In the genomic region with DNA sequence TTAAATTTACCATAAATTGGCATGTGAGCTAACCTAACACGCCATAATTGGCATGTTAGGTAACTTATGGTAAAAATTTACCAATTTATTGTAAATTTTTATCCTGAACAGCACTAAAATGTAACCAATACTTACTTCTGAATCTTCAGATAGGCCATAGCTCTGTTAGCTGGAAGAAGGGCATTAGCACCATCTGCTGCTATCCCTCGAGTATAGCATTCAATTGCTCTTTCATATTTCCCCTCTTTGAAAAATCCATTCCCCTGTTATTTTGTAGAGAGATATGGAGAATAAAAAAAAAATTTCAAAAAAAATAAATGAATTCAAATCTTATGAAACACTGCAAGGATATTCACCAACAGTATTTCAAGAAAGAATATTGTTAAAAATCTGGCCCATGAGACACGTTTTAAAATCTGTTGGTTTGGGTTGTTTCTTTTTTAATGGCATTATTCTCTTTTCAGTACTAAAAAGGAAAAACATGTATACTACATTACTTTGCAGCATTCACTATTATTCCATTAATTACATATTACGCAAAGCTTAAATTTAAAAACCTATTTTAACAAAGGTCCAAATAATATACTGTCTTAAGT, we compare ENCODE assay signal across 1 cellular context.
TF ChIP-seq lines count a peak whose summit lies in the region.

No MANE protein-coding gene starts in this region.

TF ChIP-seq in SK-N-SH treated with all-trans-retinoic acid at 6 μM for 48 hours, 23 proteins besides CTCF, POLR2A, EP300 and RAD21 (continued from another document):
- TF ChIP-seq, protein P1, sequence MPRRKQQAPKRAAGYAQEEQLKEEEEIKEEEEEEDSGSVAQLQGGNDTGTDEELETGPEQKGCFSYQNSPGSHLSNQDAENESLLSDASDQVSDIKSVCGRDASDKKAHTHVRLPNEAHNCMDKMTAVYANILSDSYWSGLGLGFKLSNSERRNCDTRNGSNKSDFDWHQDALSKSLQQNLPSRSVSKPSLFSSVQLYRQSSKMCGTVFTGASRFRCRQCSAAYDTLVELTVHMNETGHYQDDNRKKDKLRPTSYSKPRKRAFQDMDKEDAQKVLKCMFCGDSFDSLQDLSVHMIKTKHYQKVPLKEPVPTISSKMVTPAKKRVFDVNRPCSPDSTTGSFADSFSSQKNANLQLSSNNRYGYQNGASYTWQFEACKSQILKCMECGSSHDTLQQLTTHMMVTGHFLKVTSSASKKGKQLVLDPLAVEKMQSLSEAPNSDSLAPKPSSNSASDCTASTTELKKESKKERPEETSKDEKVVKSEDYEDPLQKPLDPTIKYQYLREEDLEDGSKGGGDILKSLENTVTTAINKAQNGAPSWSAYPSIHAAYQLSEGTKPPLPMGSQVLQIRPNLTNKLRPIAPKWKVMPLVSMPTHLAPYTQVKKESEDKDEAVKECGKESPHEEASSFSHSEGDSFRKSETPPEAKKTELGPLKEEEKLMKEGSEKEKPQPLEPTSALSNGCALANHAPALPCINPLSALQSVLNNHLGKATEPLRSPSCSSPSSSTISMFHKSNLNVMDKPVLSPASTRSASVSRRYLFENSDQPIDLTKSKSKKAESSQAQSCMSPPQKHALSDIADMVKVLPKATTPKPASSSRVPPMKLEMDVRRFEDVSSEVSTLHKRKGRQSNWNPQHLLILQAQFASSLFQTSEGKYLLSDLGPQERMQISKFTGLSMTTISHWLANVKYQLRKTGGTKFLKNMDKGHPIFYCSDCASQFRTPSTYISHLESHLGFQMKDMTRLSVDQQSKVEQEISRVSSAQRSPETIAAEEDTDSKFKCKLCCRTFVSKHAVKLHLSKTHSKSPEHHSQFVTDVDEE (CRISPR knock-in tag; IDR thresholded peaks at IDR 0.05) = no peak
TF ChIP-seq in SK-N-SH treated with all-trans-retinoic acid at 6 μM for 48 hours: peak in this region for 0.
